1 cellular context compared by ENCODE assay signal in genomic region chr20:64024141-64024990, GRCh38.
TF ChIP-seq lines count a peak whose summit lies in the region.

No MANE protein-coding gene starts in this region.

TF ChIP-seq in HepG2, 621 proteins besides CTCF, POLR2A, EP300 and RAD21 (continued from another document and continues in another):
- TF ChIP-seq, protein P1, sequence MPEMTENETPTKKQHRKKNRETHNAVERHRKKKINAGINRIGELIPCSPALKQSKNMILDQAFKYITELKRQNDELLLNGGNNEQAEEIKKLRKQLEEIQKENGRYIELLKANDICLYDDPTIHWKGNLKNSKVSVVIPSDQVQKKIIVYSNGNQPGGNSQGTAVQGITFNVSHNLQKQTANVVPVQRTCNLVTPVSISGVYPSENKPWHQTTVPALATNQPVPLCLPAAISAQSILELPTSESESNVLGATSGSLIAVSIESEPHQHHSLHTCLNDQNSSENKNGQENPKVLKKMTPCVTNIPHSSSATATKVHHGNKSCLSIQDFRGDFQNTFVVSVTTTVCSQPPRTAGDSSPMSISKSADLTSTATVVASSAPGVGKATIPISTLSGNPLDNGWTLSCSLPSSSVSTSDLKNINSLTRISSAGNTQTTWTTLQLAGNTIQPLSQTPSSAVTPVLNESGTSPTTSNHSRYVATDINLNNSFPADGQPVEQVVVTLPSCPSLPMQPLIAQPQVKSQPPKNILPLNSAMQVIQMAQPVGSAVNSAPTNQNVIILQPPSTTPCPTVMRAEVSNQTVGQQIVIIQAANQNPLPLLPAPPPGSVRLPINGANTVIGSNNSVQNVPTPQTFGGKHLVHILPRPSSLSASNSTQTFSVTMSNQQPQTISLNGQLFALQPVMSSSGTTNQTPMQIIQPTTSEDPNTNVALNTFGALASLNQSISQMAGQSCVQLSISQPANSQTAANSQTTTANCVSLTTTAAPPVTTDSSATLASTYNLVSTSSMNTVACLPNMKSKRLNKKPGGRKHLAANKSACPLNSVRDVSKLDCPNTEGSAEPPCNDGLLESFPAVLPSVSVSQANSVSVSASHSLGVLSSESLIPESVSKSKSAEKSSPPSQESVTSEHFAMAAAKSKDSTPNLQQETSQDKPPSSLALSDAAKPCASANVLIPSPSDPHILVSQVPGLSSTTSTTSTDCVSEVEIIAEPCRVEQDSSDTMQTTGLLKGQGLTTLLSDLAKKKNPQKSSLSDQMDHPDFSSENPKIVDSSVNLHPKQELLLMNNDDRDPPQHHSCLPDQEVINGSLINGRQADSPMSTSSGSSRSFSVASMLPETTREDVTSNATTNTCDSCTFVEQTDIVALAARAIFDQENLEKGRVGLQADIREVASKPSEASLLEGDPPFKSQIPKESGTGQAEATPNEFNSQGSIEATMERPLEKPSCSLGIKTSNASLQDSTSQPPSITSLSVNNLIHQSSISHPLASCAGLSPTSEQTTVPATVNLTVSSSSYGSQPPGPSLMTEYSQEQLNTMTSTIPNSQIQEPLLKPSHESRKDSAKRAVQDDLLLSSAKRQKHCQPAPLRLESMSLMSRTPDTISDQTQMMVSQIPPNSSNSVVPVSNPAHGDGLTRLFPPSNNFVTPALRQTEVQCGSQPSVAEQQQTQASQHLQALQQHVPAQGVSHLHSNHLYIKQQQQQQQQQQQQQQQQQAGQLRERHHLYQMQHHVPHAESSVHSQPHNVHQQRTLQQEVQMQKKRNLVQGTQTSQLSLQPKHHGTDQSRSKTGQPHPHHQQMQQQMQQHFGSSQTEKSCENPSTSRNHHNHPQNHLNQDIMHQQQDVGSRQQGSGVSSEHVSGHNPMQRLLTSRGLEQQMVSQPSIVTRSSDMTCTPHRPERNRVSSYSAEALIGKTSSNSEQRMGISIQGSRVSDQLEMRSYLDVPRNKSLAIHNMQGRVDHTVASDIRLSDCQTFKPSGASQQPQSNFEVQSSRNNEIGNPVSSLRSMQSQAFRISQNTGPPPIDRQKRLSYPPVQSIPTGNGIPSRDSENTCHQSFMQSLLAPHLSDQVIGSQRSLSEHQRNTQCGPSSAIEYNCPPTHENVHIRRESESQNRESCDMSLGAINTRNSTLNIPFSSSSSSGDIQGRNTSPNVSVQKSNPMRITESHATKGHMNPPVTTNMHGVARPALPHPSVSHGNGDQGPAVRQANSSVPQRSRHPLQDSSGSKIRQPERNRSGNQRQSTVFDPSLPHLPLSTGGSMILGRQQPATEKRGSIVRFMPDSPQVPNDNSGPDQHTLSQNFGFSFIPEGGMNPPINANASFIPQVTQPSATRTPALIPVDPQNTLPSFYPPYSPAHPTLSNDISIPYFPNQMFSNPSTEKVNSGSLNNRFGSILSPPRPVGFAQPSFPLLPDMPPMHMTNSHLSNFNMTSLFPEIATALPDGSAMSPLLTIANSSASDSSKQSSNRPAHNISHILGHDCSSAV (CRISPR knock-in tag; IDR thresholded peaks at IDR 0.05; ENCODE audit: borderline replicate concordance) = no peak
- TF ChIP-seq NFAT5 (CRISPR knock-in tag; IDR thresholded peaks at IDR 0.05) (peak; percentile 64; the same call in 1 of the 2 replicates), ZFP36L1 (CRISPR knock-in tag; IDR thresholded peaks at IDR 0.05) (no peak), IRF1 (CRISPR knock-in tag; IDR thresholded peaks at IDR 0.05; ENCODE audit: low read depth) (no peak), POGZ (CRISPR knock-in tag; IDR thresholded peaks at IDR 0.05) (peak; percentile 5; the same call in 1 of the 2 replicates), ARNT (IDR thresholded peaks at IDR 0.05) (no peak), UBTF (CRISPR knock-in tag; IDR thresholded peaks at IDR 0.05) (peak; percentile 32), HOXA3 (CRISPR knock-in tag; IDR thresholded peaks at IDR 0.05) (peak; percentile 87), ETV5 (CRISPR knock-in tag; IDR thresholded peaks at IDR 0.05; ENCODE audit: borderline replicate concordance) (peak; percentile 41), CENPT (CRISPR knock-in tag; IDR thresholded peaks at IDR 0.05; ENCODE audit: low read depth) (peak; percentile 87; the same call in 1 of the 2 replicates), ZBTB10 (CRISPR knock-in tag; IDR thresholded peaks at IDR 0.05; ENCODE audit: borderline replicate concordance) (peak; percentile 92), PTBP1 (IDR thresholded peaks at IDR 0.05; ENCODE audit: low read depth, low read length, poor library complexity, severe bottlenecking) (peak; percentile 83), ZNF274 (CRISPR knock-in tag; IDR thresholded peaks at IDR 0.05) (peak; percentile 98), ZNF850 (CRISPR knock-in tag; conservative IDR thresholded peaks at IDR 0.05) (no peak), FOXK1 (CRISPR knock-in tag; IDR thresholded peaks at IDR 0.05; ENCODE audit: borderline replicate concordance, low read depth) (0 out of 2 replicates have a peak, but pooled peaks have one; percentile 12), ATF5 (CRISPR knock-in tag; IDR thresholded peaks at IDR 0.05; ENCODE audit: low read depth) (peak; percentile 22; the same call in 1 of the 2 replicates), MNT (IDR thresholded peaks at IDR 0.05) (peak; percentile 38), ZNF335 (CRISPR knock-in tag; IDR thresholded peaks at IDR 0.05) (0 out of 2 replicates have a peak, but pooled peaks have one; percentile 55)
- TF ChIP-seq, protein P2, sequence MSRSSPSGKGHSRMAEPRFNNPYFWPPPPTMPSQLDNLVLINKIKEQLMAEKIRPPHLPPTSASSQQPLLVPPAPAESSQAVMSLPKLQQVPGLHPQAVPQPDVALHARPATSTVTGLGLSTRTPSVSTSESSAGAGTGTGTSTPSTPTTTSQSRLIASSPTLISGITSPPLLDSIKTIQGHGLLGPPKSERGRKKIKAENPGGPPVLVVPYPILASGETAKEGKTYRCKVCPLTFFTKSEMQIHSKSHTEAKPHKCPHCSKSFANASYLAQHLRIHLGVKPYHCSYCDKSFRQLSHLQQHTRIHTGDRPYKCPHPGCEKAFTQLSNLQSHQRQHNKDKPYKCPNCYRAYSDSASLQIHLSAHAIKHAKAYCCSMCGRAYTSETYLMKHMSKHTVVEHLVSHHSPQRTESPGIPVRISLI (CRISPR knock-in tag; IDR thresholded peaks at IDR 0.05; ENCODE audit: borderline replicate concordance) = peak; percentile 53; the same call in 1 of the 2 replicates
- TF ChIP-seq, protein P3, sequence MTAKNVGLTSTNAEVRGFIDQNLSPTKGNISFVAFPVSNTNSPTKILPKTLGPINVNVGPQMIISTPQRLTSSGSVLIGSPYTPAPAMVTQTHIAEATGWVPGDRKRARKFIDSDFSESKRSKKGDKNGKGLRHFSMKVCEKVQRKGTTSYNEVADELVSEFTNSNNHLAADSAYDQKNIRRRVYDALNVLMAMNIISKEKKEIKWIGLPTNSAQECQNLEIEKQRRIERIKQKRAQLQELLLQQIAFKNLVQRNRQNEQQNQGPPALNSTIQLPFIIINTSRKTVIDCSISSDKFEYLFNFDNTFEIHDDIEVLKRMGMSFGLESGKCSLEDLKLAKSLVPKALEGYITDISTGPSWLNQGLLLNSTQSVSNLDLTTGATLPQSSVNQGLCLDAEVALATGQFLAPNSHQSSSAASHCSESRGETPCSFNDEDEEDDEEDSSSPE (CRISPR knock-in tag; IDR thresholded peaks at IDR 0.05) = no peak; the same call in none of the 2 replicates
